In genomic region chr13:28685114-28685513, GRCh38 we compare ENCODE assay signal across 21 cellular contexts.
"Had no signal": no experiment of that assay in that cellular context is flagged by ENCODE, and none has a peak within 500 bp of the region (broad histone marks: within the 10 kb centered on the region; RNA-seq: fewer than 3 reads in every experiment).

No MANE protein-coding gene starts in this region.

- H3K27me3 ChIP-seq: SJCRH30 had no signal

- H3K4me1 ChIP-seq: SJCRH30 had no signal

- ATAC-seq: PC-3, Right ventricle myocardium inferior, SK-N-SH treated with all-trans-retinoic acid at 6 μM for 48 hours had no signal

- H3K4me3 ChIP-seq: SJCRH30 had no signal

- DNase-seq: Kasumi-1, KG1, MM.1S, NCI-H1092 treated with DMSO at 0.1 percent for 48 hours, NCI-H1436, NCI-H187, NCI-H2029, NCI-H2081 treated with DMSO at 0.1 percent for 48 hours, NCI-H2171, NCI-H226, NCI-H446, NCI-H510A, NCI-H524 treated with DMSO at 0.1 percent for 48 hours, NCI-H69, NCI-H774, PC-3, SHP77 treated with DMSO at 0.1 percent for 48 hours, SJCRH30 had no signal

- H3K36me3 ChIP-seq: SJCRH30 had no signal

- H3K27ac ChIP-seq: HL-60, SJCRH30 had no signal
